16 cellular contexts compared by ENCODE assay signal in the genomic region with DNA sequence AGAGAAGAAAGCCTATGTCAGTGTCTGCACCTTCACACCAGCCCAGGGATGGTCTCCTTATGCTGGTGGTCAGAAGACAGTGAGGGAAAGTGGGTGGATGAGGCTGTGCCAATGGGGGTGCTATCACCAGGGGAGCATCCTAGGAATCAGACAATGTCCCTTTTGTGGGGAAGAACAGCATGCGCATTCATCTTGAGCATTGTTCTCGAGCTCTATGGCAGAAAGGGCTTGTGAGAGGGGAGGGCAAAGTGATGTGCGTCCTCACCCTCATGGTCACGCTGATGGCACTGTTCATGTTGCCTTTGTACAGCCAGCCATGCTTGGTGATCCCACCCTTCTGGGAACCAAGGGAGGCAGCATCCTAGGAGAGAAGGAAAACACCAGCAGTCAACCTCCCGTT.
"Had no signal": no experiment of that assay in that cellular context is flagged by ENCODE, and none has a peak within 500 bp of the region (broad histone marks: within the 10 kb centered on the region; RNA-seq: fewer than 3 reads in every experiment).

No MANE protein-coding gene starts in this region.

- ATAC-seq: activated CD4-positive, CD25-positive, alpha-beta regulatory T cell treated with anti-CD3 and anti-CD28 coated beads, Interleukin-2, amount 50 U/mL, for 24 hours; left lung; natural killer cell; psoas muscle; sciatic nerve had no signal

- H3K27ac ChIP-seq: coronary artery, left lung, psoas muscle, SK-N-MC, thoracic aorta had no signal

- H3K36me3 Mint-ChIP-seq: natural killer cell had no signal

- H3K27me3 ChIP-seq: left lung had no signal

- H3K4me3 Mint-ChIP-seq: activated naive CD4-positive, alpha-beta T cell treated with anti-CD3 and anti-CD28 coated beads for 36 hours; natural killer cell; stimulated activated naive CD8-positive, alpha-beta T cell treated with anti-CD3 and anti-CD28 coated beads, Interleukin-15, Interleukin-2, amounts not matched to agents 100 ng/mL and 50 ng/mL, for 24 hours had no signal

- H3K27me3 Mint-ChIP-seq: stimulated activated naive CD8-positive, alpha-beta T cell treated with anti-CD3 and anti-CD28 coated beads, Interleukin-15, Interleukin-2, amounts not matched to agents 100 ng/mL and 50 ng/mL, for 24 hours had no signal

- H3K36me3 ChIP-seq: thoracic aorta had no signal

- H3K27ac Mint-ChIP-seq: activated naive CD4-positive, alpha-beta T cell treated with anti-CD3 and anti-CD28 coated beads for 36 hours; activated T-helper 2 cell treated with anti-CD3 and anti-CD28 coated beads, Interferon-gamma antibody, Interleukin-2, Interleukin-4, amounts not matched to agents 10 μg/mL and 5 μg/mL and 100 μg/mL, durations not matched to agents 14 hours and 24 hours and 36 hours; natural killer cell; stimulated activated naive CD8-positive, alpha-beta T cell treated with anti-CD3 and anti-CD28 coated beads, Interleukin-15, Interleukin-2, amounts not matched to agents 100 ng/mL and 50 ng/mL, for 24 hours had no signal

- H3K9me3 ChIP-seq: left lung, psoas muscle, thoracic aorta had no signal

- H3K4me3 ChIP-seq: coronary artery, left lung, psoas muscle, SK-N-MC, thoracic aorta had no signal

- DNase-seq: activated naive CD4-positive, alpha-beta T cell treated with anti-CD3 and anti-CD28 coated beads for 36 hours; central memory CD4-positive, alpha-beta T cell; effector CD8-positive, alpha-beta T cell; foreskin fibroblast; left lung; mesenchymal stem cell; natural killer cell; psoas muscle; T-helper 9 cell had no signal

- H3K9me3 Mint-ChIP-seq: activated naive CD4-positive, alpha-beta T cell treated with anti-CD3 and anti-CD28 coated beads for 36 hours; activated T-helper 2 cell treated with anti-CD3 and anti-CD28 coated beads, Interferon-gamma antibody, Interleukin-2, Interleukin-4, amounts not matched to agents 10 μg/mL and 5 μg/mL and 100 μg/mL, durations not matched to agents 14 hours and 24 hours and 36 hours; natural killer cell; stimulated activated naive CD8-positive, alpha-beta T cell treated with anti-CD3 and anti-CD28 coated beads, Interleukin-15, Interleukin-2, amounts not matched to agents 100 ng/mL and 50 ng/mL, for 24 hours had no signal
